ENCODE assay signal across 27 cellular contexts in the genomic region with DNA sequence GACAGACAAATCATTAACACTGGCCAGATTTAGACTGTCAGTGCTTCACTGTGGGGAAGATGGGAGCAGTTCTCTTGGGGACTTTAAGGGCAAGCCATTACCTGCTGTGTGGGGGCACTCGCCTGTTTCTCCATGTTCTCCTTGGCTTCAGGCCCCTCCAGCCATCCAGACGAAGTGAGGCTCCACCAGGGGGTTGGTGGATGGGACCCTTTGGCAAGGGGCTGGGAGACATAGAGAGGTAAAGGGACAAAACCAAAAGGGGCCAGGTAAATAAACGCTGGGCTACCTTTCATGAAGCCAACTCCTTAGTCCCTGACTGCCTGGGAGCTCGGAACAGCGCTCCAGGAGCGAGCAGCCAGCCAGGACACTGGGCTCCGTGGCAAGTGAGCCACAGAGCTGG. TPM values are rescaled to one million over a fixed set of nuclear protein-coding genes. Genes with fewer than 3 reads are reported as not detected.
"Had no signal": no experiment of that assay in that cellular context is flagged by ENCODE, and none has a peak within 500 bp of the region (broad histone marks: within the 10 kb centered on the region; RNA-seq: fewer than 3 reads in every experiment).

No MANE protein-coding gene starts in this region.

- H3K27ac ChIP-seq: cardiac muscle cell, neutrophil, pancreas, thoracic aorta had no signal

- ATAC-seq: activated CD8-positive, alpha-beta T cell treated with anti-CD3 and anti-CD28 coated beads, Interleukin-2, amount 10 ng/mL, durations not matched to agents 7 days and 5 days; activated T-helper 17 cell treated with anti-CD3 and anti-CD28 coated beads, Interleukin-2, amount 50 U/mL, for 72 hours; esophagus mucosa; left ventricle myocardium superior; natural killer cell treated with Interleukin-12 subunit alpha and Interleukin-12 subunit beta and Interleukin-15 and Interleukin-18, amount 100 ng/mL, for 72 hours; pancreas; right cardiac atrium; SK-N-SH treated with all-trans-retinoic acid at 6 μM for 48 hours; stimulated activated naive B cell treated with anti-CD40 and anti-IgM and Interleukin-4, amounts not matched to agents 10 μg/mL and 1 μg/mL and 100 μg/mL, for 72 hours had no signal

- H3K27ac Mint-ChIP-seq: activated CD4-positive, alpha-beta T cell treated with anti-CD3 and anti-CD28 coated beads, Interleukin-2, amount 10 ng/mL, durations not matched to agents 24 days and 14 days; activated CD8-positive, alpha-beta T cell treated with anti-CD3 and anti-CD28 coated beads, Interleukin-2, amount 10 ng/mL, durations not matched to agents 7 days and 5 days; activated T-helper 17 cell treated with anti-CD3 and anti-CD28 coated beads, Interleukin-2, amount 50 U/mL, for 72 hours; natural killer cell treated with Interleukin-12 subunit alpha and Interleukin-12 subunit beta and Interleukin-15 and Interleukin-18, amount 100 ng/mL, for 72 hours; stimulated activated naive B cell treated with anti-CD40 and anti-IgM and Interleukin-4, amounts not matched to agents 10 μg/mL and 1 μg/mL and 100 μg/mL, for 72 hours; type B pancreatic cell had no signal

- FAIRE-seq: frontal cortex, pancreas, small intestine had no signal

- H3K9me3 ChIP-seq: neutrophil, pancreas, thoracic aorta had no signal

- H3K36me3 Mint-ChIP-seq: natural killer cell treated with Interleukin-12 subunit alpha and Interleukin-12 subunit beta and Interleukin-15 and Interleukin-18, amount 100 ng/mL, for 72 hours; stimulated activated naive B cell treated with anti-CD40 and anti-IgM and Interleukin-4, amounts not matched to agents 10 μg/mL and 1 μg/mL and 100 μg/mL, for 72 hours had no signal

- H3K4me3 Mint-ChIP-seq: activated CD4-positive, alpha-beta T cell treated with anti-CD3 and anti-CD28 coated beads, Interleukin-2, amount 10 ng/mL, durations not matched to agents 24 days and 14 days; activated CD8-positive, alpha-beta T cell treated with anti-CD3 and anti-CD28 coated beads, Interleukin-2, amount 10 ng/mL, durations not matched to agents 7 days and 5 days; activated T-helper 17 cell treated with anti-CD3 and anti-CD28 coated beads, Interleukin-2, amount 50 U/mL, for 72 hours; natural killer cell treated with Interleukin-12 subunit alpha and Interleukin-12 subunit beta and Interleukin-15 and Interleukin-18, amount 100 ng/mL, for 72 hours; stimulated activated naive B cell treated with anti-CD40 and anti-IgM and Interleukin-4, amounts not matched to agents 10 μg/mL and 1 μg/mL and 100 μg/mL, for 72 hours; type B pancreatic cell had no signal

- H3K27me3 ChIP-seq: pancreas had no signal

- DNase-seq: activated CD4-positive, alpha-beta T cell treated with anti-CD3 and anti-CD28 coated beads, Interleukin-2, amount 10 ng/mL, durations not matched to agents 24 days and 14 days; activated CD8-positive, alpha-beta T cell treated with anti-CD3 and anti-CD28 coated beads, Interleukin-2, amount 10 ng/mL, durations not matched to agents 7 days and 5 days; activated naive CD4-positive, alpha-beta T cell treated with Interleukin-2 at 50 U/mL for 16 hours; activated T-cell treated with anti-CD3 and anti-CD28 coated beads, Interleukin-2, amount 50 U/mL, for 1 hour; dermis blood vessel endothelial cell; effector memory CD4-positive, alpha-beta T cell; glutamatergic neuron; hypothalamus; left ventricle myocardium superior; right cardiac atrium; small intestine; stimulated activated CD4-positive, alpha-beta T cell treated with anti-CD3 and anti-CD28 coated beads, Interleukin-15, amount 100 ng/mL, for 24 hours; stimulated activated CD4-positive, alpha-beta T cell treated with anti-CD3 and anti-CD28 coated beads, Interleukin-2, amount 100 ng/mL, for 48 hours; stimulated activated CD8-positive, alpha-beta memory T cell treated with anti-CD3 and anti-CD28 coated beads, Interleukin-4, amount 100 ng/mL, for 48 hours; stimulated activated naive B cell treated with anti-CD40 and anti-IgM and Interleukin-4, amounts not matched to agents 10 μg/mL and 1 μg/mL and 100 μg/mL, for 72 hours had no signal

- H3K4me3 ChIP-seq: cardiac muscle cell, pancreas, thoracic aorta had no signal

- H3K36me3 ChIP-seq: cardiac muscle cell, neutrophil, pancreas, thoracic aorta had no signal

- H3K4me1 Mint-ChIP-seq: activated T-helper 17 cell treated with anti-CD3 and anti-CD28 coated beads, Interleukin-2, amount 50 U/mL, for 72 hours had no signal

- H3K9me3 Mint-ChIP-seq: activated CD4-positive, alpha-beta T cell treated with anti-CD3 and anti-CD28 coated beads, Interleukin-2, amount 10 ng/mL, durations not matched to agents 24 days and 14 days; activated T-helper 17 cell treated with anti-CD3 and anti-CD28 coated beads, Interleukin-2, amount 50 U/mL, for 72 hours; natural killer cell treated with Interleukin-12 subunit alpha and Interleukin-12 subunit beta and Interleukin-15 and Interleukin-18, amount 100 ng/mL, for 72 hours; stimulated activated naive B cell treated with anti-CD40 and anti-IgM and Interleukin-4, amounts not matched to agents 10 μg/mL and 1 μg/mL and 100 μg/mL, for 72 hours; type B pancreatic cell had no signal

RNA-seq across cellular contexts. Expression of a gene that starts 14.0 kb away (rescaled TPM):
- total RNA-seq: activated CD4-positive, alpha-beta T cell treated with anti-CD3 and anti-CD28 coated beads, Interleukin-2, amount 10 ng/mL, durations not matched to agents 24 days and 14 days; activated CD8-positive, alpha-beta T cell treated with anti-CD3 and anti-CD28 coated beads, Interleukin-2, amount 10 ng/mL, durations not matched to agents 7 days and 5 days; activated T-helper 17 cell treated with anti-CD3 and anti-CD28 coated beads, Interleukin-2, amount 50 U/mL, for 72 hours; dermis blood vessel endothelial cell; esophagus mucosa; frontal cortex; left ventricle myocardium superior; natural killer cell treated with Interleukin-12 subunit alpha and Interleukin-12 subunit beta and Interleukin-15 and Interleukin-18, amount 100 ng/mL, for 72 hours; pancreas; pulmonary artery endothelial cell; right cardiac atrium; T-helper 2 cell treated with Interferon-gamma antibody and Interleukin-4, amounts not matched to agents 100 ng/mL and 5 ng/mL, for 36 hours; thoracic aorta had no signal
- polyA plus RNA-seq: pancreas, small intestine had no signal
